In genomic region chr10:24156686-24157085, GRCh38 we compare ENCODE assay signal across 15 cellular contexts. TPM values are rescaled to one million over a fixed set of nuclear protein-coding genes. Genes with fewer than 3 reads are reported as not detected.
A peak's percentile ranks its signal among the peaks of the same experiment; 100 is the strongest.
DNase-seq lines count a peak whose midpoint lies in the region; ATAC-seq and TF ChIP-seq lines count a peak whose summit lies in the region.
"Had no signal": no experiment of that assay in that cellular context is flagged by ENCODE, and none has a peak within 500 bp of the region (broad histone marks: within the 10 kb centered on the region; RNA-seq: fewer than 3 reads in every experiment).

No MANE protein-coding gene starts in this region.

- H3K27me3 ChIP-seq in uterus: no peaks in the 10 kb centered on the region
- H3K27me3 ChIP-seq: BLaER1 had no signal

- H3K36me3 ChIP-seq in uterus: no peaks in the 10 kb centered on the region
- H3K36me3 ChIP-seq: BLaER1 had no signal

- no peak for TF ChIP-seq POLR2A in uterus (IDR thresholded peaks at IDR 0.05)

- H3K4me3 ChIP-seq in fibroblast of mammary gland (ENCODE audit: control insufficient read depth, low read depth, low read length) (no peak overlapping the region), uterus (no peak overlapping the region)
- H3K4me3 ChIP-seq: BLaER1, GM12878 had no signal

- no peak for ATAC-seq in GM21360 (IDR thresholded peaks at IDR 0.05; ENCODE audit: unreplicated experiment)
- ATAC-seq: GM12878 had no signal

- H3K4me1 ChIP-seq in uterus: no peaks in the 10 kb centered on the region
- H3K4me1 ChIP-seq: BLaER1 had no signal

- intact Hi-C loops in uterus (cut with DNase I; ENCODE audit: low total_unique reads): no loop called here

- TF ChIP-seq CTCF in fibroblast of mammary gland (conservative IDR thresholded peaks at IDR 0.05; ENCODE audit: control insufficient read depth, insufficient read depth, low read depth, low read length) (no peak), uterus (IDR thresholded peaks at IDR 0.05) (no peak)

- H3K9me3 ChIP-seq in uterus: no peaks in the 10 kb centered on the region

- H3K27ac ChIP-seq in uterus: no peak overlapping the region
- H3K27ac ChIP-seq: BLaER1 had no signal

- DNase-seq in HT1080 (ENCODE audit: low read depth): peak; percentile 54
- DNase-seq in amniotic epithelial cell (ENCODE audit: low read depth): peak; percentile 71
- DNase-seq in fibroblast of mammary gland (ENCODE audit: low read depth): peak; percentile 5
- peak; percentile 59 for DNase-seq in renal cortical epithelial cell (ENCODE audit: low read depth)
- no peak for DNase-seq in NCI-H1092 (lab: John Stamatoyannopoulos, UW)
- DNase-seq in uterus: no peak
- DNase-seq: CD8-positive, alpha-beta memory T cell; DMS79 treated with DMSO at 0.1 percent for 48 hours; GOT3; KG1; NCI-H2227 treated with DMSO at 0.1 percent for 48 hours; NCI-H524 had no signal

RNA-seq across cellular contexts. Expression of gene KIAA1217, which starts 52.3 kb away (rescaled TPM):
- total RNA-seq in HT1080 (2014; rRNA removed; shearing (Covaris generic)): 2.1 and 2.4 TPM in 2 replicates
- polyA plus RNA-seq in HT1080 (2015; cell fraction: cytosol; rRNA removed): 7.2 and 9.6 TPM in 2 replicates
- polyA plus RNA-seq in HT1080 (2015; cell fraction: nucleus; rRNA removed): 19.2 and 19.7 TPM in 2 replicates
- total RNA-seq in renal cortical epithelial cell (6.9 and 33.3 TPM in 2 replicates), uterus (10 to 100 TPM in 2 of 4 donors, 1 to 10 TPM in 2; 3.5 to 38.2 (median 11.6) TPM)
- polyA plus RNA-seq: CD8-positive, alpha-beta memory T cell had no signal

Comparison
In these comparisons a context has a peak if more than half of its experiments do, and no peak if none do; other contexts are left out.
1. DNase-seq: peak in HT1080 (single experiment), amniotic epithelial cell (single experiment), fibroblast of mammary gland (single experiment) and renal cortical epithelial cell (single experiment); none in NCI-H1092 (single experiment) and uterus (0 of 2).